In the genomic region with DNA sequence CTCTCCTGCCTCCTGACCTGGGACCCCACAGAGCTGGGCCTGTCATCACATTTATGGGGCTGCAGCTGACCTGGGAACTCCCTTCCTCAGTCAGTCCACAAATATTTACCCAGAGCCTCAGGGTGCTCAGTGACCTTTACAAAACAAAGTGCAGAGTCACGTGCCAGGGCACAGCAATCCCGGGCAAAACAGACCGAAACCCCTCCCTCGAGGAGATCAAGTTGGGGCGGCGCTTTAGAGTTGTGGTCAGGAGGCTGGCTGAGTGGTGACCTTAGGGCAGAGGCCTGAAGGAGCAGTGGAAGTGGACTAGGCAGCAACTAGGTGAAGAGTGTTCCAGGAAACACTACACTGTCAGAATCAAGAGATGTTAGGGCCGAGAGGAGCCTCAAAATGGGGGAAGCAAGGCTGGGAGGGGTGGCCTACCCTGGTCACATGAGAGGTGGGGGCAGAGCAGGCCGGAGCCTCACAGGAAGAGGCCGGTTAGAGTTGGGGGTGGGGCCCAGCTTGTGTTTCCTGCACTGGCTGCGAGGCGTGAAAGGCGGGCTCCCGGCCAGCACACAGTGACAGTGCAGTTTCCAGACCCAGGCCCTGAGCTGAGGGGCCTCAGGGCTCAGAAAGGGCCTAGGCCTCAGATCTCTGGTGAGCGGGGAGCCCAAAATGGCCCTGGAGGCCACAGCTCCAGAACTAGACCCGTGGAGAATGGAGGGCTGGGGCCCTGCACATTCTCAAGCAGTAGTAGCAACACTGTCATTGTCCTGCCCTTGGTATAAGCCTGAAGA, we compare ENCODE assay signal across 1 cellular context.
TF ChIP-seq lines count a peak whose summit lies in the region.

No MANE protein-coding gene starts in this region.

TF ChIP-seq in GM23338, 12 proteins besides CTCF, POLR2A, EP300 and RAD21:
- TF ChIP-seq, protein P1, sequence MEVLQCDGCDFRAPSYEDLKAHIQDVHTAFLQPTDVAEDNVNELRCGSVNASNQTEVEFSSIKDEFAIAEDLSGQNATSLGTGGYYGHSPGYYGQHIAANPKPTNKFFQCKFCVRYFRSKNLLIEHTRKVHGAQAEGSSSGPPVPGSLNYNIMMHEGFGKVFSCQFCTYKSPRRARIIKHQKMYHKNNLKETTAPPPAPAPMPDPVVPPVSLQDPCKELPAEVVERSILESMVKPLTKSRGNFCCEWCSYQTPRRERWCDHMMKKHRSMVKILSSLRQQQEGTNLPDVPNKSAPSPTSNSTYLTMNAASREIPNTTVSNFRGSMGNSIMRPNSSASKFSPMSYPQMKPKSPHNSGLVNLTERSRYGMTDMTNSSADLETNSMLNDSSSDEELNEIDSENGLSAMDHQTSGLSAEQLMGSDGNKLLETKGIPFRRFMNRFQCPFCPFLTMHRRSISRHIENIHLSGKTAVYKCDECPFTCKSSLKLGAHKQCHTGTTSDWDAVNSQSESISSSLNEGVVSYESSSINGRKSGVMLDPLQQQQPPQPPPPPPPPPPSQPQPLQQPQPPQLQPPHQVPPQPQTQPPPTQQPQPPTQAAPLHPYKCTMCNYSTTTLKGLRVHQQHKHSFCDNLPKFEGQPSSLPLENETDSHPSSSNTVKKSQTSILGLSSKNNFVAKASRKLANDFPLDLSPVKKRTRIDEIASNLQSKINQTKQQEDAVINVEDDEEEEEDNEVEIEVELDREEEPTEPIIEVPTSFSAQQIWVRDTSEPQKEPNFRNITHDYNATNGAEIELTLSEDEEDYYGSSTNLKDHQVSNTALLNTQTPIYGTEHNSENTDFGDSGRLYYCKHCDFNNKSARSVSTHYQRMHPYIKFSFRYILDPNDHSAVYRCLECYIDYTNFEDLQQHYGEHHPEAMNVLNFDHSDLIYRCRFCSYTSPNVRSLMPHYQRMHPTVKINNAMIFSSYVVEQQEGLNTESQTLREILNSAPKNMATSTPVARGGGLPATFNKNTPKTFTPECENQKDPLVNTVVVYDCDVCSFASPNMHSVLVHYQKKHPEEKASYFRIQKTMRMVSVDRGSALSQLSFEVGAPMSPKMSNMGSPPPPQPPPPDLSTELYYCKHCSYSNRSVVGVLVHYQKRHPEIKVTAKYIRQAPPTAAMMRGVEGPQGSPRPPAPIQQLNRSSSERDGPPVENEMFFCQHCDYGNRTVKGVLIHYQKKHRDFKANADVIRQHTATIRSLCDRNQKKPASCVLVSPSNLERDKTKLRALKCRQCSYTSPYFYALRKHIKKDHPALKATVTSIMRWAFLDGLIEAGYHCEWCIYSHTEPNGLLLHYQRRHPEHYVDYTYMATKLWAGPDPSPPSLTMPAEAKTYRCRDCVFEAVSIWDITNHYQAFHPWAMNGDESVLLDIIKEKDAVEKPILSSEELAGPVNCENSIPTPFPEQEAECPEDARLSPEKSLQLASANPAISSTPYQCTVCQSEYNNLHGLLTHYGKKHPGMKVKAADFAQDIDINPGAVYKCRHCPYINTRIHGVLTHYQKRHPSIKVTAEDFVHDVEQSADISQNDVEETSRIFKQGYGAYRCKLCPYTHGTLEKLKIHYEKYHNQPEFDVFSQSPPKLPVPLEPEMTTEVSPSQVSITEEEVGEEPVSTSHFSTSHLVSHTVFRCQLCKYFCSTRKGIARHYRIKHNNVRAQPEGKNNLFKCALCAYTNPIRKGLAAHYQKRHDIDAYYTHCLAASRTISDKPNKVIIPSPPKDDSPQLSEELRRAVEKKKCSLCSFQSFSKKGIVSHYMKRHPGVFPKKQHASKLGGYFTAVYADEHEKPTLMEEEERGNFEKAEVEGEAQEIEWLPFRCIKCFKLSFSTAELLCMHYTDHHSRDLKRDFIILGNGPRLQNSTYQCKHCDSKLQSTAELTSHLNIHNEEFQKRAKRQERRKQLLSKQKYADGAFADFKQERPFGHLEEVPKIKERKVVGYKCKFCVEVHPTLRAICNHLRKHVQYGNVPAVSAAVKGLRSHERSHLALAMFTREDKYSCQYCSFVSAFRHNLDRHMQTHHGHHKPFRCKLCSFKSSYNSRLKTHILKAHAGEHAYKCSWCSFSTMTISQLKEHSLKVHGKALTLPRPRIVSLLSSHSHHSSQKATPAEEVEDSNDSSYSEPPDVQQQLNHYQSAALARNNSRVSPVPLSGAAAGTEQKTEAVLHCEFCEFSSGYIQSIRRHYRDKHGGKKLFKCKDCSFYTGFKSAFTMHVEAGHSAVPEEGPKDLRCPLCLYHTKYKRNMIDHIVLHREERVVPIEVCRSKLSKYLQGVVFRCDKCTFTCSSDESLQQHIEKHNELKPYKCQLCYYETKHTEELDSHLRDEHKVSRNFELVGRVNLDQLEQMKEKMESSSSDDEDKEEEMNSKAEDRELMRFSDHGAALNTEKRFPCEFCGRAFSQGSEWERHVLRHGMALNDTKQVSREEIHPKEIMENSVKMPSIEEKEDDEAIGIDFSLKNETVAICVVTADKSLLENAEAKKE (CRISPR knock-in tag; IDR thresholded peaks at IDR 0.05), result no peak
- peak; percentile 39; the same call in 1 of the 2 replicates for TF ChIP-seq POLR2AphosphoS5 (IDR thresholded peaks at IDR 0.05; ENCODE audit: low read depth)
